Comparison of ENCODE assay signal across 39 cellular contexts in the genomic region with DNA sequence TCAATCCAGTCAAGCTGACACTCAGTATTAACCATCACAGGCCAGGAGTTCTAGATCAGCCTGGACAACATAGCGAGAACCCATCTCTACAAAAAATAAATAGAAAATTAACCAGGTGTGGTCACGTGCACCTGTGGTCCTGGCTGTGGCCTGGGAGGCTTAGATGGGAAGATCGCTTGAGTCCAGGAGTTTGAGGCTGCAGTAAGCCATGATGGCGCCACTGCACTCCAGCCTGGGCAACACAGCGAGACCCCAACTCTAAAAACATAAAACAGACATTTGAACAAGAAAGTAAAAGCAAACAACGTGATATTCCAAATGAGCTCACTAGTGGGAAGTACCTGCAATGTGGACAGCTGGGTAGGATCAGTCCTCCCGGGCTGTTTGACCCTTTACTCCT. TPM values are rescaled to one million over a fixed set of nuclear protein-coding genes. Genes with fewer than 3 reads are reported as not detected.
"Had no signal": no experiment of that assay in that cellular context is flagged by ENCODE, and none has a peak within 500 bp of the region (broad histone marks: within the 10 kb centered on the region; RNA-seq: fewer than 3 reads in every experiment).

No MANE protein-coding gene starts in this region.

- H3K4me3 Mint-ChIP-seq: activated naive CD4-positive, alpha-beta T cell treated with anti-CD3 and anti-CD28 coated beads for 36 hours; activated naive CD4-positive, alpha-beta T cell treated with anti-CD3 and anti-CD28 coated beads, Interleukin-2, amount 10 ng/mL, durations not matched to agents 7 days and 5 days; activated naive CD4-positive, alpha-beta T cell treated with anti-CD3 and anti-CD28 coated beads, Interleukin-2, amount 50 U/mL, for 24 hours; activated naive CD8-positive, alpha-beta T cell; activated naive CD8-positive, alpha-beta T cell treated with anti-CD3 and anti-CD28 coated beads for 36 hours; activated naive CD8-positive, alpha-beta T cell treated with anti-CD3 and anti-CD28 coated beads, Interleukin-2, amount 10 ng/mL, durations not matched to agents 7 days and 5 days; activated naive CD8-positive, alpha-beta T cell treated with anti-CD3 and anti-CD28 coated beads, Interleukin-2, amount 50 U/mL, for 24 hours; activated T-cell treated with anti-CD3 and anti-CD28 coated beads, Interleukin-2, amount 50 U/mL, for 24 hours; activated T-cell treated with anti-CD3 and anti-CD28 coated beads, Interleukin-2, amount 50 U/mL, for 4 hours; activated T-cell treated with anti-CD3 and anti-CD28 coated beads, Interleukin-2, amount 50 U/mL, for 72 hours; activated T-helper 1 cell treated with anti-CD3 and anti-CD28 coated beads, Interleukin-12 subunit alpha, Interleukin-12 subunit beta, Interleukin-2, Interleukin-4 antibody, amounts not matched to agents 30 ng/mL and 10 ng/mL and 1 ng/mL, durations not matched to agents 14 hours and 24 hours and 36 hours; activated T-helper 17 cell treated with anti-CD3 and anti-CD28 coated beads, Interleukin-2, amount 50 U/mL, for 72 hours; brain; central memory CD8-positive, alpha-beta T cell had no signal

- H3K9me3 ChIP-seq: adrenal gland, body of pancreas had no signal

- H3K4me3 ChIP-seq: adrenal gland, ascending aorta, body of pancreas, breast epithelium, cardiac muscle cell had no signal

- H3K4me1 ChIP-seq: ascending aorta, body of pancreas, breast epithelium had no signal

- H3K27ac Mint-ChIP-seq: activated naive CD4-positive, alpha-beta T cell treated with anti-CD3 and anti-CD28 coated beads for 36 hours; activated naive CD4-positive, alpha-beta T cell treated with anti-CD3 and anti-CD28 coated beads, Interleukin-2, amount 10 ng/mL, durations not matched to agents 7 days and 5 days; activated naive CD4-positive, alpha-beta T cell treated with anti-CD3 and anti-CD28 coated beads, Interleukin-2, amount 50 U/mL, for 24 hours; activated naive CD8-positive, alpha-beta T cell; activated naive CD8-positive, alpha-beta T cell treated with anti-CD3 and anti-CD28 coated beads for 36 hours; activated naive CD8-positive, alpha-beta T cell treated with anti-CD3 and anti-CD28 coated beads, Interleukin-2, amount 10 ng/mL, durations not matched to agents 7 days and 5 days; activated naive CD8-positive, alpha-beta T cell treated with anti-CD3 and anti-CD28 coated beads, Interleukin-2, amount 50 U/mL, for 24 hours; activated T-cell treated with anti-CD3 and anti-CD28 coated beads, Interleukin-2, amount 50 U/mL, for 24 hours; activated T-cell treated with anti-CD3 and anti-CD28 coated beads, Interleukin-2, amount 50 U/mL, for 72 hours; activated T-helper 1 cell treated with anti-CD3 and anti-CD28 coated beads, Interleukin-12 subunit alpha, Interleukin-12 subunit beta, Interleukin-2, Interleukin-4 antibody, amounts not matched to agents 30 ng/mL and 10 ng/mL and 1 ng/mL, durations not matched to agents 14 hours and 24 hours and 36 hours; activated T-helper 17 cell treated with anti-CD3 and anti-CD28 coated beads, Interleukin-2, amount 50 U/mL, for 72 hours; activated T-helper 2 cell treated with anti-CD3 and anti-CD28 coated beads, Interferon-gamma antibody, Interleukin-2, Interleukin-4, amounts not matched to agents 10 μg/mL and 5 μg/mL and 100 μg/mL, durations not matched to agents 14 hours and 24 hours and 36 hours; brain had no signal

- FAIRE-seq: astrocyte, bronchial epithelial cell had no signal

- H3K36me3 ChIP-seq: breast epithelium, cardiac muscle cell had no signal

- ATAC-seq: activated naive CD4-positive, alpha-beta T cell treated with anti-CD3 and anti-CD28 coated beads, Interleukin-2, amount 50 U/mL, for 72 hours; activated naive CD8-positive, alpha-beta T cell treated with anti-CD3 and anti-CD28 coated beads, Interleukin-2, amount 50 U/mL, for 24 hours; activated T-cell treated with anti-CD3 and anti-CD28 coated beads, Interleukin-2, amount 50 U/mL, for 4 hours; activated T-cell treated with anti-CD3 and anti-CD28 coated beads, Interleukin-2, amount 50 U/mL, for 72 hours; activated T-helper 17 cell treated with anti-CD3 and anti-CD28 coated beads, Interleukin-2, amount 50 U/mL, for 72 hours had no signal

- H3K36me3 Mint-ChIP-seq: activated naive CD4-positive, alpha-beta T cell treated with anti-CD3 and anti-CD28 coated beads, Interleukin-2, amount 10 ng/mL, durations not matched to agents 7 days and 5 days; activated naive CD4-positive, alpha-beta T cell treated with anti-CD3 and anti-CD28 coated beads, Interleukin-2, amount 50 U/mL, for 24 hours; activated naive CD8-positive, alpha-beta T cell treated with anti-CD3 and anti-CD28 coated beads for 36 hours; activated naive CD8-positive, alpha-beta T cell treated with anti-CD3 and anti-CD28 coated beads, Interleukin-2, amount 10 ng/mL, durations not matched to agents 7 days and 5 days had no signal

- H3K27ac ChIP-seq: adrenal gland, ascending aorta, body of pancreas, brain microvascular endothelial cell, breast epithelium, cardiac muscle cell had no signal

- H3K27me3 ChIP-seq: adrenal gland, ascending aorta, body of pancreas, brain microvascular endothelial cell, breast epithelium, cardiac muscle cell had no signal

- H3K27me3 Mint-ChIP-seq: activated naive CD4-positive, alpha-beta T cell treated with anti-CD3 and anti-CD28 coated beads, Interleukin-2, amount 50 U/mL, for 24 hours; activated naive CD8-positive, alpha-beta T cell; activated naive CD8-positive, alpha-beta T cell treated with anti-CD3 and anti-CD28 coated beads for 36 hours; activated naive CD8-positive, alpha-beta T cell treated with anti-CD3 and anti-CD28 coated beads, Interleukin-2, amount 10 ng/mL, durations not matched to agents 7 days and 5 days; activated naive CD8-positive, alpha-beta T cell treated with anti-CD3 and anti-CD28 coated beads, Interleukin-2, amount 50 U/mL, for 24 hours; activated T-helper 17 cell treated with anti-CD3 and anti-CD28 coated beads, Interleukin-2, amount 50 U/mL, for 72 hours had no signal

- DNase-seq: activated effector memory CD4-positive, alpha-beta T cell treated with anti-CD3 and anti-CD28 coated beads, Interleukin-2, amount 50 U/mL, for 16 hours; activated effector memory CD4-positive, alpha-beta T cell treated with Interleukin-2 at 50 U/mL for 16 hours; activated gamma-delta T cell; activated gamma-delta T cell treated with Interleukin-2 at 50 U/mL for 16 hours; activated naive CD4-positive, alpha-beta T cell; activated naive CD4-positive, alpha-beta T cell treated with anti-CD3 and anti-CD28 coated beads for 36 hours; activated naive CD4-positive, alpha-beta T cell treated with anti-CD3 and anti-CD28 coated beads, Interleukin-2, amount 10 ng/mL, durations not matched to agents 7 days and 5 days; activated naive CD4-positive, alpha-beta T cell treated with anti-CD3 and anti-CD28 coated beads, Interleukin-2, amount 50 U/mL, for 16 hours; activated naive CD4-positive, alpha-beta T cell treated with Interleukin-2 at 50 U/mL for 16 hours; activated naive CD8-positive, alpha-beta T cell treated with anti-CD3 and anti-CD28 coated beads for 36 hours; activated naive CD8-positive, alpha-beta T cell treated with anti-CD3 and anti-CD28 coated beads, Interleukin-2, amount 10 ng/mL, durations not matched to agents 7 days and 5 days; activated naive CD8-positive, alpha-beta T cell treated with anti-CD3 and anti-CD28 coated beads, Interleukin-2, amount 50 U/mL, for 24 hours; activated T-cell treated with anti-CD3 and anti-CD28 coated beads, Interleukin-2, amount 50 U/mL, for 1 hour; activated T-cell treated with anti-CD3 and anti-CD28 coated beads, Interleukin-2, amount 50 U/mL, for 24 hours; activated T-cell treated with anti-CD3 and anti-CD28 coated beads, Interleukin-2, amount 50 U/mL, for 4 hours; activated T-cell treated with anti-CD3 and anti-CD28 coated beads, Interleukin-2, amount 50 U/mL, for 48 hours; activated T-cell treated with anti-CD3 and anti-CD28 coated beads, Interleukin-2, amount 50 U/mL, for 72 hours; adrenal gland; amniotic stem cell; amygdala; anterior cingulate cortex; body of pancreas; brain microvascular endothelial cell; caudate nucleus; central memory CD4-positive, alpha-beta T cell; cerebellar nuclear complex had no signal

- H3K4me1 Mint-ChIP-seq: activated naive CD4-positive, alpha-beta T cell treated with anti-CD3 and anti-CD28 coated beads, Interleukin-2, amount 10 ng/mL, durations not matched to agents 7 days and 5 days; activated naive CD4-positive, alpha-beta T cell treated with anti-CD3 and anti-CD28 coated beads, Interleukin-2, amount 50 U/mL, for 24 hours; activated naive CD8-positive, alpha-beta T cell treated with anti-CD3 and anti-CD28 coated beads for 36 hours; activated naive CD8-positive, alpha-beta T cell treated with anti-CD3 and anti-CD28 coated beads, Interleukin-2, amount 10 ng/mL, durations not matched to agents 7 days and 5 days; activated naive CD8-positive, alpha-beta T cell treated with anti-CD3 and anti-CD28 coated beads, Interleukin-2, amount 50 U/mL, for 24 hours; activated T-helper 17 cell treated with anti-CD3 and anti-CD28 coated beads, Interleukin-2, amount 50 U/mL, for 72 hours; central memory CD8-positive, alpha-beta T cell had no signal

RNA-seq across cellular contexts. Expression of a gene that starts 41.9 kb away (rescaled TPM):
- total RNA-seq: activated naive CD8-positive, alpha-beta T cell treated with anti-CD3 and anti-CD28 coated beads for 36 hours; activated T-helper 1 cell treated with anti-CD3 and anti-CD28 coated beads, Interleukin-12 subunit alpha, Interleukin-12 subunit beta, Interleukin-2, Interleukin-4 antibody, amounts not matched to agents 30 ng/mL and 10 ng/mL and 1 ng/mL, durations not matched to agents 14 hours and 24 hours and 36 hours had no signal
